ENCODE assay signal across 2 cellular contexts in the genomic region with DNA sequence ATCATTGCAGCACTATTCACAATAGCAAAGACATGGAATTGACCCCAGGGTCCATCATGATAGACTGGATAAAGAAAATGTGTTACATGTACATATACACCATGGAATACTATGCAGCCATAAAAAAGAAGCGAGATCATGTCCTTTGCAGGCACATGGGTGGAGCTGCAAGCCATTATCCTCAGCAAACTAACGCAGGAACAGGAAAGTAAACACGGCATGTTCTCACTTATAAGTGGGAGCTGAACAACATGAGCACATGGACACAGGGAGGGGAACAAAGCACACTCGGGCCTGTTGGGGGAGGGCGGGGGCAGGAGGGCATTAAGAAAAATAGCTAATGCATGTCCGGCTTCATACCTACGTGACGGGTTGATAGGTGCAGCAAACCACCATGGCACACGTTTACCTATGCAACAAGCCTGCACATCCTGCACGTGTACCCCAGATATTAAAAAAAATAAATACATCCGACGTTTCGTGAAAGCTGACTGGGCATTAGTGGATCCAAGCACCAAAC.
TF ChIP-seq lines count a peak whose summit lies in the region.

No MANE protein-coding gene starts in this region.

TF ChIP-seq in SK-N-SH, 30 proteins besides CTCF, POLR2A, EP300 and RAD21 (continued from another document):
- TF ChIP-seq, protein P1, sequence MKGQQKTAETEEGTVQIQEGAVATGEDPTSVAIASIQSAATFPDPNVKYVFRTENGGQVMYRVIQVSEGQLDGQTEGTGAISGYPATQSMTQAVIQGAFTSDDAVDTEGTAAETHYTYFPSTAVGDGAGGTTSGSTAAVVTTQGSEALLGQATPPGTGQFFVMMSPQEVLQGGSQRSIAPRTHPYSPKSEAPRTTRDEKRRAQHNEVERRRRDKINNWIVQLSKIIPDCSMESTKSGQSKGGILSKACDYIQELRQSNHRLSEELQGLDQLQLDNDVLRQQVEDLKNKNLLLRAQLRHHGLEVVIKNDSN (IDR thresholded peaks at IDR 0.05; ENCODE audit: borderline replicate concordance, low read depth), result no peak
- TF ChIP-seq SMC3 (IDR thresholded peaks at IDR 0.05; ENCODE audit: low read depth, low read length), result no peak
- TF ChIP-seq NRF1 (IDR thresholded peaks at IDR 0.05; ENCODE audit: low read depth, low read length), result no peak
- TF ChIP-seq, protein P2, sequence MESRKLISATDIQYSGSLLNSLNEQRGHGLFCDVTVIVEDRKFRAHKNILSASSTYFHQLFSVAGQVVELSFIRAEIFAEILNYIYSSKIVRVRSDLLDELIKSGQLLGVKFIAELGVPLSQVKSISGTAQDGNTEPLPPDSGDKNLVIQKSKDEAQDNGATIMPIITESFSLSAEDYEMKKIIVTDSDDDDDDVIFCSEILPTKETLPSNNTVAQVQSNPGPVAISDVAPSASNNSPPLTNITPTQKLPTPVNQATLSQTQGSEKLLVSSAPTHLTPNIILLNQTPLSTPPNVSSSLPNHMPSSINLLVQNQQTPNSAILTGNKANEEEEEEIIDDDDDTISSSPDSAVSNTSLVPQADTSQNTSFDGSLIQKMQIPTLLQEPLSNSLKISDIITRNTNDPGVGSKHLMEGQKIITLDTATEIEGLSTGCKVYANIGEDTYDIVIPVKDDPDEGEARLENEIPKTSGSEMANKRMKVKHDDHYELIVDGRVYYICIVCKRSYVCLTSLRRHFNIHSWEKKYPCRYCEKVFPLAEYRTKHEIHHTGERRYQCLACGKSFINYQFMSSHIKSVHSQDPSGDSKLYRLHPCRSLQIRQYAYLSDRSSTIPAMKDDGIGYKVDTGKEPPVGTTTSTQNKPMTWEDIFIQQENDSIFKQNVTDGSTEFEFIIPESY (IDR thresholded peaks at IDR 0.05; ENCODE audit: borderline replicate concordance, low read depth), result no peak
- TF ChIP-seq, protein P3, sequence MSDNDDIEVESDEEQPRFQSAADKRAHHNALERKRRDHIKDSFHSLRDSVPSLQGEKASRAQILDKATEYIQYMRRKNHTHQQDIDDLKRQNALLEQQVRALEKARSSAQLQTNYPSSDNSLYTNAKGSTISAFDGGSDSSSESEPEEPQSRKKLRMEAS (IDR thresholded peaks at IDR 0.05; ENCODE audit: low read depth), result no peak

TF ChIP-seq in SK-N-SH treated with all-trans-retinoic acid at 6 μM for 48 hours, 23 proteins besides CTCF, POLR2A, EP300 and RAD21 (continued from another document):
- TF ChIP-seq, protein P4, sequence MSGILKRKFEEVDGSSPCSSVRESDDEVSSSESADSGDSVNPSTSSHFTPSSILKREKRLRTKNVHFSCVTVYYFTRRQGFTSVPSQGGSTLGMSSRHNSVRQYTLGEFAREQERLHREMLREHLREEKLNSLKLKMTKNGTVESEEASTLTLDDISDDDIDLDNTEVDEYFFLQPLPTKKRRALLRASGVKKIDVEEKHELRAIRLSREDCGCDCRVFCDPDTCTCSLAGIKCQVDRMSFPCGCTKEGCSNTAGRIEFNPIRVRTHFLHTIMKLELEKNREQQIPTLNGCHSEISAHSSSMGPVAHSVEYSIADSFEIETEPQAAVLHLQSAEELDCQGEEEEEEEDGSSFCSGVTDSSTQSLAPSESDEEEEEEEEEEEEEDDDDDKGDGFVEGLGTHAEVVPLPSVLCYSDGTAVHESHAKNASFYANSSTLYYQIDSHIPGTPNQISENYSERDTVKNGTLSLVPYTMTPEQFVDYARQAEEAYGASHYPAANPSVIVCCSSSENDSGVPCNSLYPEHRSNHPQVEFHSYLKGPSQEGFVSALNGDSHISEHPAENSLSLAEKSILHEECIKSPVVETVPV (CRISPR knock-in tag; IDR thresholded peaks at IDR 0.05), result no peak
- TF ChIP-seq ISL1 (CRISPR knock-in tag; IDR thresholded peaks at IDR 0.05), result no peak
- TF ChIP-seq CSDC2 (CRISPR knock-in tag; IDR thresholded peaks at IDR 0.05), result no peak
- no peak for TF ChIP-seq GLIS3 (CRISPR knock-in tag; IDR thresholded peaks at IDR 0.05)
- TF ChIP-seq ZNF8 (CRISPR knock-in tag; IDR thresholded peaks at IDR 0.05), result no peak
